Comparison of ENCODE assay signal across 31 cellular contexts in genomic region chr17:59062509-59062908, GRCh38.
"Had no signal": no experiment of that assay in that cellular context is flagged by ENCODE, and none has a peak within 500 bp of the region (broad histone marks: within the 10 kb centered on the region; RNA-seq: fewer than 3 reads in every experiment).

No MANE protein-coding gene starts in this region.

- H3K4me3 ChIP-seq: left lung, lower lobe of right lung, pancreas, prostate gland, sigmoid colon, spleen, suprapubic skin, thoracic aorta, tibial artery, upper lobe of right lung, uterus had no signal

- H3K9me3 ChIP-seq: left lung, lower lobe of right lung, pancreas, prostate gland, sigmoid colon, spleen, suprapubic skin, thoracic aorta, tibial artery, upper lobe of right lung, uterus had no signal

- H3K27ac Mint-ChIP-seq: immature natural killer cell; nephron; stimulated activated effector memory CD8-positive, alpha-beta T cell treated with anti-CD3 and anti-CD28 coated beads, Interleukin-12 subunit alpha, Interleukin-12 subunit beta, amount 100 ng/mL, for 72 hours; stimulated activated naive CD8-positive, alpha-beta T cell treated with anti-CD3 and anti-CD28 coated beads, Interleukin-15, Interleukin-2, amounts not matched to agents 100 ng/mL and 50 ng/mL, for 24 hours had no signal

- ATAC-seq: left colon; left lung; lower lobe of right lung; naive thymus-derived CD8-positive, alpha-beta T cell; pancreas; right cardiac atrium; stimulated activated effector memory CD8-positive, alpha-beta T cell treated with anti-CD3 and anti-CD28 coated beads, Interleukin-12 subunit alpha, Interleukin-12 subunit beta, amount 100 ng/mL, for 72 hours; upper lobe of right lung had no signal

- H3K27me3 ChIP-seq: left lung, pancreas, sigmoid colon, spleen, suprapubic skin, tibial artery, upper lobe of right lung, uterus had no signal

- H3K9me3 Mint-ChIP-seq: immature natural killer cell; naive thymus-derived CD8-positive, alpha-beta T cell; nephron; neural crest cell; stimulated activated effector memory CD8-positive, alpha-beta T cell treated with anti-CD3 and anti-CD28 coated beads, Interleukin-12 subunit alpha, Interleukin-12 subunit beta, amount 100 ng/mL, for 72 hours; stimulated activated naive CD8-positive, alpha-beta T cell treated with anti-CD3 and anti-CD28 coated beads, Interleukin-15, Interleukin-2, amounts not matched to agents 100 ng/mL and 50 ng/mL, for 24 hours had no signal

- DNase-seq: hypothalamus; immature natural killer cell; kidney; left colon; left lung; lower lobe of right lung; mammary epithelial cell; mesenchymal stem cell; naive thymus-derived CD8-positive, alpha-beta T cell; nucleus accumbens; pancreas; posterior cingulate gyrus; retina; right cardiac atrium; sigmoid colon; small intestine; spleen; stimulated activated CD4-positive, alpha-beta T cell treated with anti-CD3 and anti-CD28 coated beads, Interleukin-4, amount 100 ng/mL, for 24 hours; stimulated activated naive CD4-positive, alpha-beta T cell; tibial artery; trophoblast cell; upper lobe of right lung; uterus had no signal

- H3K27ac ChIP-seq: left lung, lower lobe of right lung, pancreas, prostate gland, sigmoid colon, spleen, suprapubic skin, thoracic aorta, tibial artery, upper lobe of right lung, uterus had no signal

- H3K4me3 Mint-ChIP-seq: immature natural killer cell; naive thymus-derived CD8-positive, alpha-beta T cell; nephron; neural crest cell; stimulated activated effector memory CD8-positive, alpha-beta T cell treated with anti-CD3 and anti-CD28 coated beads, Interleukin-12 subunit alpha, Interleukin-12 subunit beta, amount 100 ng/mL, for 72 hours; stimulated activated naive CD8-positive, alpha-beta T cell treated with anti-CD3 and anti-CD28 coated beads, Interleukin-15, Interleukin-2, amounts not matched to agents 100 ng/mL and 50 ng/mL, for 24 hours had no signal

- H3K36me3 ChIP-seq: prostate gland, uterus had no signal

- FAIRE-seq: islet of Langerhans, kidney, pancreas, small intestine had no signal

- H3K27me3 Mint-ChIP-seq: naive thymus-derived CD8-positive, alpha-beta T cell; stimulated activated naive CD8-positive, alpha-beta T cell treated with anti-CD3 and anti-CD28 coated beads, Interleukin-15, Interleukin-2, amounts not matched to agents 100 ng/mL and 50 ng/mL, for 24 hours had no signal

- H3K4me1 ChIP-seq: left lung, lower lobe of right lung, pancreas, prostate gland, sigmoid colon, spleen, suprapubic skin, tibial artery, upper lobe of right lung, uterus had no signal

- H3K4me1 Mint-ChIP-seq: immature natural killer cell; nephron; neural crest cell; stimulated activated effector memory CD8-positive, alpha-beta T cell treated with anti-CD3 and anti-CD28 coated beads, Interleukin-12 subunit alpha, Interleukin-12 subunit beta, amount 100 ng/mL, for 72 hours had no signal
